Comparison of ENCODE assay signal across 18 cellular contexts in the genomic region with DNA sequence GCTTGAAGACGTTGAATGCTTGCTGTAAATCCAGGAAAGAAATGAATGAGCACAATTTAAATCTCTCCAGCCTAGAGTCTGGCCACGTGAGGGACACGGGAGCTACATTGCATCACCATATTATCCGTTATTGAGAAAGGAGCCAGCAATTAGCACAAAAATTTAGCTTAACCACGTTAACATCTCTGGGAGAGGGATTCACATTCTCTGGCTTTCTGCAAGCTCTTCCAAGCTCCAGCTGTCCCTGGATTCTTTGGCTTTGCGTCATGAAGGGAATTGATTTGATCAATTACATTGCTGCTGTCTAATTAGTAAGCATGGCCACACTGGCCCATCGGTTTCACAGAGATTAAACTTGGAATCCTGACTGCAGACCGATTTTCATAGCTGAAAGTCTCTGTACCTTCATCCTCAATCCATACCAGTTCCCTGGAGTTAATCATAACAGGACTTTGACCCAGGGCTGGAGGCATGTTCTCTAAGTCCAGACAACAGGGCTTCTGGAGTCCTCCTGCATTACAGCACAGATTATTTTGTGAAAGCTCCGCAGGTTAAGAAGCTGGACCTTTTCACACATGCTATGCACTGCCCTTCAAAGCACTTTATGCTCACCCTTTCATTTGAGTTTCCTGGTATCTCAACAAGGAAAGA. TPM values are rescaled to one million over a fixed set of nuclear protein-coding genes. Genes with fewer than 3 reads are reported as not detected.
DNase-seq lines count a peak whose midpoint lies in the region; ATAC-seq and TF ChIP-seq lines count a peak whose summit lies in the region.
"Had no signal": no experiment of that assay in that cellular context is flagged by ENCODE, and none has a peak within 500 bp of the region (broad histone marks: within the 10 kb centered on the region; RNA-seq: fewer than 3 reads in every experiment).

No MANE protein-coding gene starts in this region.

- ATAC-seq in left lobe of liver: peak; percentile 88
- ATAC-seq: activated CD8-positive, alpha-beta T cell treated with anti-CD3 and anti-CD28 coated beads for 36 hours; body of pancreas; stimulated activated memory B cell treated with anti-CD40 and anti-IgM and Interleukin-4, amounts not matched to agents 10 μg/mL and 1 μg/mL and 100 μg/mL, for 72 hours had no signal

- H3K36me3 Mint-ChIP-seq in mesothelial cell of epicardium: no peaks in the 10 kb centered on the region
- H3K36me3 Mint-ChIP-seq: stimulated activated memory B cell treated with anti-CD40 and anti-IgM and Interleukin-4, amounts not matched to agents 10 μg/mL and 1 μg/mL and 100 μg/mL, for 72 hours; type B pancreatic cell had no signal

- no peaks in the 10 kb centered on the region for H3K36me3 ChIP-seq in Karpas-422 (ENCODE audit: insufficient read depth, low read length)
- H3K36me3 ChIP-seq: BLaER1 treated with 17β-estradiol and CSF1 and Interleukin-3, amounts not matched to agents 10 nM and 100 nM had no signal

- no peak overlapping the region for H3K27ac ChIP-seq in Karpas-422 (ENCODE audit: low read length)
- H3K27ac ChIP-seq: BLaER1 treated with 17β-estradiol and CSF1 and Interleukin-3, amounts not matched to agents 10 nM and 100 nM; body of pancreas; RWPE1 had no signal

- no peaks in the 10 kb centered on the region for H3K9me2 ChIP-seq in Karpas-422 (replicated peaks; ENCODE audit: insufficient read depth, low read length)

- H3K4me3 Mint-ChIP-seq in mesothelial cell of epicardium: no peak overlapping the region
- H3K4me3 Mint-ChIP-seq: activated CD8-positive, alpha-beta T cell treated with anti-CD3 and anti-CD28 coated beads for 36 hours; stimulated activated memory B cell treated with anti-CD40 and anti-IgM and Interleukin-4, amounts not matched to agents 10 μg/mL and 1 μg/mL and 100 μg/mL, for 72 hours; type B pancreatic cell had no signal

- H3K4me3 ChIP-seq in astrocyte of the cerebellum (ENCODE audit: low read depth, low read length): no peak overlapping the region
- no peak overlapping the region for H3K4me3 ChIP-seq in Karpas-422 (ENCODE audit: low read length)
- H3K4me3 ChIP-seq: BLaER1 treated with 17β-estradiol and CSF1 and Interleukin-3, amounts not matched to agents 10 nM and 100 nM; body of pancreas had no signal

- peak; percentile 75 for DNase-seq in AG09319 (ENCODE audit: extremely low read depth, low read depth)
- DNase-seq in M059J (ENCODE audit: low read depth): peak; percentile 18
- peak; percentile 76 for DNase-seq in astrocyte of the cerebellum (ENCODE audit: low read depth)
- DNase-seq in left lobe of liver (ENCODE audit: low spot score): no peak
- no peak for DNase-seq in mesothelial cell of epicardium (ENCODE audit: low spot score in 2 of 2, unreplicated experiment in 2 of 2)
- no peak for DNase-seq in amygdala (lab: John Stamatoyannopoulos, UW)
- DNase-seq in T-helper 1 cell: no peak
- no peak for DNase-seq in Karpas-422
- DNase-seq: activated CD8-positive, alpha-beta T cell treated with anti-CD3 and anti-CD28 coated beads for 36 hours; body of pancreas; NCI-H1436 treated with DMSO at 0.1 percent for 48 hours; NCI-H510A treated with DMSO at 0.1 percent for 48 hours; stimulated activated CD4-positive, alpha-beta T cell treated with anti-CD3 and anti-CD28 coated beads, Interleukin-4, amount 100 ng/mL, for 1 hour had no signal

- H3K27me3 Mint-ChIP-seq in mesothelial cell of epicardium (ENCODE audit: low read depth): no peaks in the 10 kb centered on the region

- H3K79me2 ChIP-seq in Karpas-422 (ENCODE audit: low read length): no peaks in the 10 kb centered on the region

- H3K4me1 ChIP-seq in Karpas-422 (ENCODE audit: low read length): no peaks in the 10 kb centered on the region
- H3K4me1 ChIP-seq: BLaER1 treated with 17β-estradiol and CSF1 and Interleukin-3, amounts not matched to agents 10 nM and 100 nM; body of pancreas had no signal

- H3K9me3 Mint-ChIP-seq in mesothelial cell of epicardium: no peaks in the 10 kb centered on the region
- H3K9me3 Mint-ChIP-seq: activated CD8-positive, alpha-beta T cell treated with anti-CD3 and anti-CD28 coated beads for 36 hours; activated T-helper 2 cell treated with anti-CD3 and anti-CD28 coated beads, Interferon-gamma antibody, Interleukin-2, Interleukin-4, amounts not matched to agents 10 μg/mL and 5 μg/mL and 100 μg/mL, durations not matched to agents 14 hours and 24 hours and 36 hours; stimulated activated memory B cell treated with anti-CD40 and anti-IgM and Interleukin-4, amounts not matched to agents 10 μg/mL and 1 μg/mL and 100 μg/mL, for 72 hours; type B pancreatic cell had no signal

- no peak overlapping the region for H3K9ac ChIP-seq in Karpas-422 (ENCODE audit: low read length)
- H3K9ac ChIP-seq: BLaER1 treated with 17β-estradiol and CSF1 and Interleukin-3, amounts not matched to agents 10 nM and 100 nM had no signal

- H3K4me2 ChIP-seq in Karpas-422 (ENCODE audit: low read depth, low read length, poor library complexity, severe bottlenecking): no peak overlapping the region
- H3K4me2 ChIP-seq: BLaER1 treated with 17β-estradiol and CSF1 and Interleukin-3, amounts not matched to agents 10 nM and 100 nM had no signal

- H4K20me1 ChIP-seq in Karpas-422 (ENCODE audit: insufficient read depth, low read depth, low read length): no peaks in the 10 kb centered on the region
- H4K20me1 ChIP-seq: BLaER1 treated with 17β-estradiol and CSF1 and Interleukin-3, amounts not matched to agents 10 nM and 100 nM had no signal

- H3K27ac Mint-ChIP-seq in mesothelial cell of epicardium: no peak overlapping the region
- H3K27ac Mint-ChIP-seq: activated CD8-positive, alpha-beta T cell treated with anti-CD3 and anti-CD28 coated beads for 36 hours; activated T-helper 2 cell treated with anti-CD3 and anti-CD28 coated beads, Interferon-gamma antibody, Interleukin-2, Interleukin-4, amounts not matched to agents 10 μg/mL and 5 μg/mL and 100 μg/mL, durations not matched to agents 14 hours and 24 hours and 36 hours; stimulated activated memory B cell treated with anti-CD40 and anti-IgM and Interleukin-4, amounts not matched to agents 10 μg/mL and 1 μg/mL and 100 μg/mL, for 72 hours; type B pancreatic cell had no signal

- in situ Hi-C loops in astrocyte of the cerebellum (cut with HindIII; ENCODE audit: low sequenced_read_pairs): no loop called here

- no peaks in the 10 kb centered on the region for H3K9me3 ChIP-seq in Karpas-422 (ENCODE audit: low read length)
- H3K9me3 ChIP-seq: body of pancreas had no signal

- H2AFZ ChIP-seq in Karpas-422 (ENCODE audit: low read length): no peak overlapping the region

- peaks cover 9% of the 10 kb centered on the region for H3K4me1 Mint-ChIP-seq in mesothelial cell of epicardium
- H3K4me1 Mint-ChIP-seq: stimulated activated memory B cell treated with anti-CD40 and anti-IgM and Interleukin-4, amounts not matched to agents 10 μg/mL and 1 μg/mL and 100 μg/mL, for 72 hours had no signal

- no peaks in the 10 kb centered on the region for H3K27me3 ChIP-seq in Karpas-422 (ENCODE audit: low read length)
- H3K27me3 ChIP-seq: BLaER1 treated with 17β-estradiol and CSF1 and Interleukin-3, amounts not matched to agents 10 nM and 100 nM; body of pancreas had no signal

- TF ChIP-seq CTCF in AG09319 (IDR thresholded peaks at IDR 0.05; ENCODE audit: low read depth, low read length) (no peak), astrocyte of the cerebellum (IDR thresholded peaks at IDR 0.05; ENCODE audit: low read depth, low read length, missing control alignments) (no peak), mesothelial cell of epicardium (IDR thresholded peaks at IDR 0.05; ENCODE audit: unreplicated experiment) (no peak)

RNA-seq across cellular contexts. Expression of gene ADRA1B, which starts 31.6 kb away (rescaled TPM):
- 1.4 and 1.8 TPM in 2 replicates for total RNA-seq in M059J (2014; rRNA removed; shearing (Covaris generic))
- total RNA-seq in left lobe of liver (12.0 TPM), mesothelial cell of epicardium (2.4 to 2.6 TPM (median 2.5 TPM) in 3 replicates)
- total RNA-seq in Karpas-422 (2014; rRNA removed; shearing (Covaris generic); ENCODE audit: low replicate concordance): not detected in 2 replicates
- total RNA-seq: activated CD8-positive, alpha-beta T cell treated with anti-CD3 and anti-CD28 coated beads for 36 hours; activated T-helper 2 cell treated with anti-CD3 and anti-CD28 coated beads, Interferon-gamma antibody, Interleukin-2, Interleukin-4, amounts not matched to agents 10 μg/mL and 5 μg/mL and 100 μg/mL, durations not matched to agents 14 hours and 24 hours and 36 hours had no signal

Comparison
In these comparisons a context has a peak if more than half of its experiments do, and no peak if none do; other contexts are left out.
1. DNase-seq: peak in AG09319 (single experiment), M059J (single experiment) and astrocyte of the cerebellum (single experiment); none in left lobe of liver (single experiment), mesothelial cell of epicardium (0 of 2), amygdala (0 of 56), T-helper 1 cell (0 of 5) and Karpas-422 (single experiment).